In the genomic region with DNA sequence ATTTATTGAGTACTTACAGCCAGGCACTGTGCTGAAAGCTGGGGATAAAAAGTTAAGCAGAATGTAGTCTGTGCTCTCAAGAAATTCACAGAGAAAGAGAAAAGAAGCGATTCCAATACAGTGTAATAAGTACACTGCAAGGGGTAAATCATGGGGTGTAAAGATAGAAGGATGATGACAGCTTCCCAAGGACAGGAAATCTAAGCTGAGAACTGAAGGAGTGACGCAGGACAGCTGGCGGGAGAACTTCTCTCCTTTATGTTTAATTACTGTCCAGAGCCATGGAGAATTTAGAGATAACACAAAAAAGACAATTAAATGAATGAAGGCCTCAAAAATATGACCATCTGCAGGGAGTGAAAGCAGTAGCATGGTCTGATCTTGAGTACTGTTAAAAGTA, we compare ENCODE assay signal across 19 cellular contexts. TPM values are rescaled to one million over a fixed set of nuclear protein-coding genes. Genes with fewer than 3 reads are reported as not detected.
"Had no signal": no experiment of that assay in that cellular context is flagged by ENCODE, and none has a peak within 500 bp of the region (broad histone marks: within the 10 kb centered on the region; RNA-seq: fewer than 3 reads in every experiment).

No MANE protein-coding gene starts in this region.

- H3K36me3 ChIP-seq: cardiac muscle cell, lower lobe of right lung, neural progenitor cell, thoracic aorta, upper lobe of right lung had no signal

- H3K9ac ChIP-seq: neural progenitor cell had no signal

- H3K4me3 ChIP-seq: cardiac muscle cell, lower lobe of right lung, neural progenitor cell, thoracic aorta, upper lobe of right lung had no signal

- H3K4me1 ChIP-seq: neural progenitor cell, upper lobe of right lung had no signal

- H3K9me3 ChIP-seq: lower lobe of right lung, thoracic aorta, upper lobe of right lung had no signal

- ATAC-seq: esophagus mucosa, lower lobe of right lung, sciatic nerve, upper lobe of right lung had no signal

- DNase-seq: activated CD4-positive, alpha-beta memory T cell treated with anti-CD3 and anti-CD28 coated beads for 36 hours; activated CD4-positive, alpha-beta T cell treated with anti-CD3 and anti-CD28 coated beads for 36 hours; activated naive CD4-positive, alpha-beta T cell treated with anti-CD3 and anti-CD28 coated beads, Interleukin-2, amount 10 ng/mL, durations not matched to agents 7 days and 5 days; activated T-cell treated with anti-CD3 and anti-CD28 coated beads, Interleukin-2, amount 50 U/mL, for 24 hours; immature natural killer cell; lower lobe of right lung; stimulated activated CD4-positive, alpha-beta T cell treated with anti-CD3 and anti-CD28 coated beads, Interleukin-1b, Interleukin-23, amount 100 ng/mL, for 48 hours; stimulated activated naive CD8-positive, alpha-beta T cell treated with anti-CD3 and anti-CD28 coated beads, Interleukin-15, amount 100 ng/mL, for 72 hours; upper lobe of right lung had no signal

- H3K27ac ChIP-seq: cardiac muscle cell, lower lobe of right lung, neural progenitor cell, thoracic aorta, upper lobe of right lung had no signal

- H3K27me3 ChIP-seq: cardiac muscle cell, neural progenitor cell had no signal

RNA-seq across cellular contexts. Expression of gene C7orf33, which starts 34.8 kb away (rescaled TPM):
- total RNA-seq: activated CD4-positive, alpha-beta memory T cell treated with anti-CD3 and anti-CD28 coated beads for 36 hours; activated CD4-positive, alpha-beta T cell treated with anti-CD3 and anti-CD28 coated beads for 36 hours; astrocyte; cardiac muscle cell; esophagus mucosa; glomerular endothelial cell; lower lobe of right lung; mesothelial cell of epicardium; osteocyte; pulmonary artery endothelial cell; sciatic nerve; thoracic aorta; upper lobe of right lung had no signal
- polyA plus RNA-seq: cardiac muscle cell, immature natural killer cell had no signal
